In genomic region chr17:64120972-64121786, GRCh38 we compare ENCODE assay signal across 8 cellular contexts. TPM values are rescaled to one million over a fixed set of nuclear protein-coding genes. Genes with fewer than 3 reads are reported as not detected.
A peak's percentile ranks its signal among the peaks of the same experiment; 100 is the strongest.
DNase-seq lines count a peak whose midpoint lies in the region; ATAC-seq and TF ChIP-seq lines count a peak whose summit lies in the region.
"Not testable (repeated sequence)": the region's sequence is repeated elsewhere in the genome, so short reads cannot be mapped to it uniquely, and the experiment has no call there.

No MANE protein-coding gene starts in this region.

- H3K4me1 ChIP-seq in CD4-positive, CD25-positive, alpha-beta regulatory T cell (ENCODE audit: control insufficient read depth, insufficient read depth, low read length, poor library complexity, severe bottlenecking) = peaks cover 18% of the 10 kb centered on the region
- H3K4me1 ChIP-seq in Loucy (ENCODE audit: insufficient read depth, low read length, poor library complexity, severe bottlenecking) = peaks cover 24% of the 10 kb centered on the region
- peaks cover 43% of the 10 kb centered on the region in 2 donors for H3K4me1 ChIP-seq in duodenal mucosa (ENCODE audit: control insufficient read depth in 1 of 2, insufficient read depth in 2 of 2, low read length in 2 of 2)
- peaks cover 10% of the 10 kb centered on the region for H3K4me1 ChIP-seq in psoas muscle

- POLR2A ChIA-PET in activated CD8-positive, alpha-beta T cell treated with anti-CD3 and anti-CD28 coated beads for 36 hours (lab: Charles Lee) = interaction anchor here (0.6 to 2.2 kb wide), 6 partner anchors 9 to 319 kb away, joined by 3 to 17 read pairs (median 4); partner anchors contain the start of gene ERN1

- ATAC-seq in CD4-positive, CD25-positive, alpha-beta regulatory T cell (ENCODE audit: low read depth in 2 of 2) = peak; percentile 65 to 77
- ATAC-seq in GM18520 (IDR thresholded peaks at IDR 0.05; ENCODE audit: unreplicated experiment) = peak; percentile 61
- ATAC-seq in GM21423 (IDR thresholded peaks at IDR 0.05; ENCODE audit: unreplicated experiment) = peak; percentile 80
- ATAC-seq in HG03045 (IDR thresholded peaks at IDR 0.05; ENCODE audit: unreplicated experiment) = peak; percentile 88
- ATAC-seq in activated CD8-positive, alpha-beta T cell treated with anti-CD3 and anti-CD28 coated beads for 36 hours = peak; percentile 62
- ATAC-seq in psoas muscle = peak; percentile 40 to 82 (median 44)

- H3K4me1 Mint-ChIP-seq in CD4-positive, CD25-positive, alpha-beta regulatory T cell = peaks cover 39 to 71% (median 59%) of the 10 kb centered on the region in 4 donors
- H3K4me1 Mint-ChIP-seq in activated CD8-positive, alpha-beta T cell treated with anti-CD3 and anti-CD28 coated beads for 36 hours (ENCODE audit: low read depth) = peaks cover 63% of the 10 kb centered on the region

- 87 to 90% (median 87%) methylated on average over 13 of the region's 13 CpGs for WGBS in psoas muscle, 3 donors

- 0 out of 2 replicates have a peak, but pooled peaks have one; percentile 15 for TF ChIP-seq CTCF in Loucy (conservative IDR thresholded peaks at IDR 0.05; ENCODE audit: low read length)
- not testable (repeated sequence) for TF ChIP-seq CTCF in activated CD8-positive, alpha-beta T cell treated with anti-CD3 and anti-CD28 coated beads for 36 hours (IDR thresholded peaks at IDR 0.05); psoas muscle (IDR thresholded peaks at IDR 0.05)

- peak overlapping the region; percentile 52 for H3K4me3 ChIP-seq in CD4-positive, CD25-positive, alpha-beta regulatory T cell (ENCODE audit: low read depth, low read length)
- not testable (repeated sequence) for H3K4me3 ChIP-seq in Loucy (ENCODE audit: low read length, poor library complexity, severe bottlenecking); psoas muscle
- peak overlapping the region; percentile 38 to 41 for H3K4me3 ChIP-seq in duodenal mucosa (ENCODE audit: low read depth in 1 of 2, low read length in 2 of 2)

- intact Hi-C loops in activated CD8-positive, alpha-beta T cell treated with anti-CD3 and anti-CD28 coated beads for 36 hours (cut with micrococcal nuclease); psoas muscle (cut with DNase I): not testable (repeated sequence)

- not testable (repeated sequence) for H3K27me3 Mint-ChIP-seq in CD4-positive, CD25-positive, alpha-beta regulatory T cell; activated CD8-positive, alpha-beta T cell treated with anti-CD3 and anti-CD28 coated beads for 36 hours

- H3K4me2 ChIP-seq in Loucy (ENCODE audit: low read depth, low read length, poor library complexity, severe bottlenecking) = not testable (repeated sequence)

- not testable (repeated sequence) for H3K9me3 ChIP-seq in CD4-positive, CD25-positive, alpha-beta regulatory T cell (ENCODE audit: control insufficient read depth in 2 of 2, low read length in 2 of 2); Loucy (ENCODE audit: insufficient read depth, low read depth, low read length); duodenal mucosa (ENCODE audit: control insufficient read depth in 1 of 2, low read length in 2 of 2); psoas muscle

- not testable (repeated sequence) for H3K79me2 ChIP-seq in Loucy (ENCODE audit: insufficient read depth, low read length)

- not testable (repeated sequence) for H4K20me1 ChIP-seq in Loucy (ENCODE audit: insufficient read depth, low read length, poor library complexity, severe bottlenecking)

- not testable (repeated sequence) for H3K36me3 ChIP-seq in CD4-positive, CD25-positive, alpha-beta regulatory T cell (ENCODE audit: control insufficient read depth, insufficient read depth, low read length); Loucy (ENCODE audit: insufficient read depth, low read length); duodenal mucosa (ENCODE audit: control insufficient read depth in 1 of 2, insufficient read depth in 2 of 2, low read length in 2 of 2); psoas muscle (ENCODE audit: insufficient read depth in 1 of 2, low read depth in 1 of 2)

- H3F3A ChIP-seq in Loucy (ENCODE audit: low read depth) = not testable (repeated sequence)

- peak in 2 of 3 donors; percentile 20 to 71 for DNase-seq in CD4-positive, CD25-positive, alpha-beta regulatory T cell
- peak; percentile 49 for DNase-seq in activated CD8-positive, alpha-beta T cell treated with anti-CD3 and anti-CD28 coated beads for 36 hours
- not testable (repeated sequence) for DNase-seq in psoas muscle

- H3K9me3 Mint-ChIP-seq in CD4-positive, CD25-positive, alpha-beta regulatory T cell; activated CD8-positive, alpha-beta T cell treated with anti-CD3 and anti-CD28 coated beads for 36 hours: not testable (repeated sequence)

- CTCF ChIA-PET in activated CD8-positive, alpha-beta T cell treated with anti-CD3 and anti-CD28 coated beads for 36 hours (lab: Charles Lee) = interaction anchor here (0.6 to 4.4 kb wide), 7 partner anchors 10 to 209 kb away, joined by 3 to 26 read pairs (median 8); no protein-coding TSS in a partner anchor

- peaks cover 16% of the 10 kb centered on the region for H3K36me3 Mint-ChIP-seq in CD4-positive, CD25-positive, alpha-beta regulatory T cell
- peaks cover 26% of the 10 kb centered on the region for H3K36me3 Mint-ChIP-seq in activated CD8-positive, alpha-beta T cell treated with anti-CD3 and anti-CD28 coated beads for 36 hours (ENCODE audit: low read depth)

- H3K4me3 Mint-ChIP-seq in CD4-positive, CD25-positive, alpha-beta regulatory T cell = peak overlapping the region in 3 of 4 donors; percentile 40 to 78 (median 76)
- peak overlapping the region; percentile 49 for H3K4me3 Mint-ChIP-seq in activated CD8-positive, alpha-beta T cell treated with anti-CD3 and anti-CD28 coated beads for 36 hours

- H2AFZ ChIP-seq in Loucy (ENCODE audit: low read length) = not testable (repeated sequence)

- H3K9ac ChIP-seq in Loucy (ENCODE audit: low read depth, low read length, poor library complexity, severe bottlenecking) = not testable (repeated sequence)
- H3K9ac ChIP-seq in duodenal mucosa (ENCODE audit: low read depth in 1 of 2, low read length in 2 of 2) = peak overlapping the region; percentile 53 to 61

- peak overlapping the region; percentile 48 for H3K27ac ChIP-seq in CD4-positive, CD25-positive, alpha-beta regulatory T cell (ENCODE audit: insufficient read depth, low read length, poor library complexity, severe bottlenecking)
- not testable (repeated sequence) for H3K27ac ChIP-seq in duodenal mucosa (ENCODE audit: low read depth, low read length); psoas muscle

- H3K27me3 ChIP-seq in CD4-positive, CD25-positive, alpha-beta regulatory T cell (ENCODE audit: control insufficient read depth, insufficient read depth, low read length); Loucy (ENCODE audit: insufficient read depth, low read length, poor library complexity, severe bottlenecking); duodenal mucosa (ENCODE audit: control insufficient read depth in 1 of 2, insufficient read depth in 2 of 2, low read length in 2 of 2); psoas muscle (ENCODE audit: insufficient read depth in 3 of 3, low read length in 2 of 3): not testable (repeated sequence)

- peak overlapping the region; percentile 88 to 99 (median 94) for H3K27ac Mint-ChIP-seq in CD4-positive, CD25-positive, alpha-beta regulatory T cell
- H3K27ac Mint-ChIP-seq in activated CD8-positive, alpha-beta T cell treated with anti-CD3 and anti-CD28 coated beads for 36 hours = peak overlapping the region; percentile 94

- not testable (repeated sequence) for H3K9me2 ChIP-seq in Loucy (replicated peaks; ENCODE audit: low read depth, low read length)

RNA-seq across cellular contexts. Expression of gene ERN1, which starts 8.8 kb away (rescaled TPM):
- 96.7 TPM for total RNA-seq in CD4-positive, CD25-positive, alpha-beta regulatory T cell
- polyA plus RNA-seq in CD4-positive, CD25-positive, alpha-beta regulatory T cell = 10 to 100 TPM; 30.2 to 39.3 (median 35.1) TPM
- total RNA-seq in activated CD8-positive, alpha-beta T cell treated with anti-CD3 and anti-CD28 coated beads for 36 hours = 10 to 100 TPM; 19.2 to 23.6 TPM
- 10 to 100 TPM; 10.6 to 16.6 (median 14.2) TPM for total RNA-seq in psoas muscle
- 1 to 10 TPM; 2.8 to 7.6 (median 5.4) TPM for polyA plus RNA-seq in psoas muscle
